In genomic region chr11:2355000-2355644, GRCh38 we compare ENCODE assay signal across 29 cellular contexts. TPM values are rescaled to one million over a fixed set of nuclear protein-coding genes. Genes with fewer than 3 reads are reported as not detected.
DNase-seq lines count a peak whose midpoint lies in the region; ATAC-seq and TF ChIP-seq lines count a peak whose summit lies in the region.
"Had no signal": no experiment of that assay in that cellular context is flagged by ENCODE, and none has a peak within 500 bp of the region (broad histone marks: within the 10 kb centered on the region; RNA-seq: fewer than 3 reads in every experiment).

No MANE protein-coding gene starts in this region.

- H3F3A ChIP-seq in GM23248 (ENCODE audit: insufficient read depth) = no peaks in the 10 kb centered on the region
- H3F3A ChIP-seq in PC-3 (ENCODE audit: low read length, unreplicated experiment) = no peaks in the 10 kb centered on the region

- peak overlapping the region; percentile 24; the same call in 1 of the 2 replicates for H3K27ac ChIP-seq in GM23248
- no peak overlapping the region for H3K27ac ChIP-seq in PC-3 (ENCODE audit: low read length)
- H3K27ac ChIP-seq in fibroblast of lung (ENCODE audit: insufficient read depth, low read length) = no peak overlapping the region
- no peak overlapping the region for H3K27ac ChIP-seq in SJCRH30
- H3K27ac ChIP-seq: colonic mucosa, parathyroid adenoma, vagina had no signal

- CTCF ChIA-PET in PC-3 (lab: Charles Lee) = no interaction called here

- peaks cover 11% of the 10 kb centered on the region; the same call in 1 of the 2 replicates for H3K4me1 ChIP-seq in GM23248 (ENCODE audit: insufficient read depth)
- peaks cover 12% of the 10 kb centered on the region; the same call in 1 of the 2 replicates for H3K4me1 ChIP-seq in PC-3 (ENCODE audit: insufficient read depth, low read length)
- H3K4me1 ChIP-seq in fibroblast of lung (ENCODE audit: control insufficient read depth, extremely low read depth, insufficient read depth, low read length) = no peaks in the 10 kb centered on the region
- H3K4me1 ChIP-seq in SJCRH30 = peaks cover 3% of the 10 kb centered on the region; the same call in 1 of the 2 replicates
- H3K4me1 ChIP-seq: colonic mucosa, parathyroid adenoma, vagina had no signal

- 50 to 52% methylated on average over 7 of the region's 7 CpGs for WGBS in GM23248 (ENCODE audit: low coverage in 1 of 2, low lambda C conversion rate in 2 of 2, missing lambda C conversion rate in 2 of 2), 2 experiments

- H3K9ac ChIP-seq in GM23248 (no peak overlapping the region), PC-3 (ENCODE audit: low read length) (no peak overlapping the region), fibroblast of lung (ENCODE audit: insufficient read depth, low read length) (no peak overlapping the region)
- H3K9ac ChIP-seq: parathyroid adenoma had no signal

- H3K9me2 ChIP-seq in GM23248 (ENCODE audit: insufficient read depth) (no peaks in the 10 kb centered on the region), PC-3 (replicated peaks; ENCODE audit: low read length) (no peaks in the 10 kb centered on the region)

- H4K20me1 ChIP-seq in GM23248 (ENCODE audit: insufficient read depth) = no peaks in the 10 kb centered on the region
- H4K20me1 ChIP-seq in PC-3 (ENCODE audit: low read length) = no peaks in the 10 kb centered on the region
- no peaks in the 10 kb centered on the region for H4K20me1 ChIP-seq in fibroblast of lung (ENCODE audit: control insufficient read depth, extremely low read depth, insufficient read depth, low read length)

- in situ Hi-C loops in GM23248 (cut with MboI) = no loop called here

- H3K79me2 ChIP-seq in GM23248 (ENCODE audit: insufficient read depth) = no peaks in the 10 kb centered on the region
- no peaks in the 10 kb centered on the region for H3K79me2 ChIP-seq in PC-3 (ENCODE audit: low read length)
- no peaks in the 10 kb centered on the region for H3K79me2 ChIP-seq in fibroblast of lung (ENCODE audit: control insufficient read depth, insufficient read depth, low read length)
- H3K79me2 ChIP-seq: parathyroid adenoma had no signal

- H3K36me3 ChIP-seq in GM23248 (ENCODE audit: low read depth) = no peaks in the 10 kb centered on the region
- H3K36me3 ChIP-seq in PC-3 (ENCODE audit: low read depth, low read length) = no peaks in the 10 kb centered on the region
- H3K36me3 ChIP-seq in fibroblast of lung (ENCODE audit: control insufficient read depth, insufficient read depth, low read length) = no peaks in the 10 kb centered on the region
- H3K36me3 ChIP-seq in SJCRH30 = no peaks in the 10 kb centered on the region
- H3K36me3 ChIP-seq: colonic mucosa, vagina had no signal

- H3K27me3 ChIP-seq in GM23248 (replicated peaks; ENCODE audit: insufficient read depth) = no peaks in the 10 kb centered on the region
- no peaks in the 10 kb centered on the region for H3K27me3 ChIP-seq in PC-3 (ENCODE audit: low read length)
- no peaks in the 10 kb centered on the region for H3K27me3 ChIP-seq in fibroblast of lung (ENCODE audit: control insufficient read depth, insufficient read depth, low read length)
- H3K27me3 ChIP-seq in SJCRH30 = no peaks in the 10 kb centered on the region
- H3K27me3 ChIP-seq: colonic mucosa, vagina had no signal

- intact Hi-C loops in PC-3 (cut with micrococcal nuclease) = no loop called here

- H3K4me3 ChIP-seq in GM23248 (no peak overlapping the region), PC-3 (ENCODE audit: low read length) (no peak overlapping the region), fibroblast of lung (replicated peaks in 1 of 4; ENCODE audit: control extremely low read depth in 1 of 4, insufficient read depth in 1 of 4, low read depth in 3 of 4, low read length in 4 of 4) (no peak overlapping the region), SJCRH30 (no peak overlapping the region)
- H3K4me3 ChIP-seq: colonic mucosa, mucosa of descending colon, vagina had no signal

- no peak for ATAC-seq in PC-3
- ATAC-seq: activated naive CD8-positive, alpha-beta T cell treated with anti-CD3 and anti-CD28 coated beads, Interleukin-2, amount 50 U/mL, for 24 hours; mucosa of descending colon; right cardiac atrium; stimulated activated naive CD8-positive, alpha-beta T cell treated with anti-CD3 and anti-CD28 coated beads, Interleukin-15, Interleukin-2, amounts not matched to agents 100 U/mL and 50 U/mL, for 24 hours had no signal

- BruUV-seq in PC-3 (replicated peaks; lab: Mats Ljungman, UMichigan) = no TSS peak

- H3K9me3 ChIP-seq in GM23248 (ENCODE audit: low read depth) = no peaks in the 10 kb centered on the region
- no peaks in the 10 kb centered on the region for H3K9me3 ChIP-seq in PC-3 (ENCODE audit: low read length)
- no peaks in the 10 kb centered on the region for H3K9me3 ChIP-seq in fibroblast of lung (ENCODE audit: control insufficient read depth, insufficient read depth, low read depth, low read length)
- H3K9me3 ChIP-seq in SJCRH30 (replicated peaks) = no peaks in the 10 kb centered on the region
- H3K9me3 ChIP-seq: colonic mucosa, mucosa of descending colon, vagina had no signal

- H3K4me2 ChIP-seq in GM23248 (ENCODE audit: unreplicated experiment) (peak overlapping the region; percentile 7), PC-3 (ENCODE audit: low read length) (peak overlapping the region; percentile 18; the same call in 1 of the 2 replicates), fibroblast of lung (ENCODE audit: extremely low read depth, insufficient read depth, low read length) (no peak overlapping the region)

- POLR2A ChIA-PET in PC-3 (lab: Charles Lee; ENCODE audit: unreplicated experiment) = interaction anchor here (0.6 kb wide), 1 partner anchor 22 kb away, joined by 3 read pairs; the partner anchor contains the start of gene CD81

- no peak overlapping the region; the same call in 1 of the 2 replicates for H2AFZ ChIP-seq in GM23248
- H2AFZ ChIP-seq in PC-3 (ENCODE audit: low read length) = no peak overlapping the region
- H2AFZ ChIP-seq in fibroblast of lung (ENCODE audit: low read length) = no peak overlapping the region
- H2AFZ ChIP-seq: parathyroid adenoma had no signal

- TF ChIP-seq CTCF in PC-3 (conservative IDR thresholded peaks at IDR 0.05; ENCODE audit: low read depth, low read length) (no peak), fibroblast of lung (conservative IDR thresholded peaks at IDR 0.05 in 1 of 2, IDR thresholded peaks at IDR 0.05 in 1 of 2; ENCODE audit: low read depth in 1 of 2, low read length in 2 of 2) (no peak)

- DNase-seq in GM23248 (peak; percentile 58), PC-3 (peak; percentile 41), fibroblast of lung (ENCODE audit: low read depth in 2 of 2) (peak; percentile 14 to 55), renal cortical epithelial cell (ENCODE audit: low read depth) (peak; percentile 45), SJCRH30 (no peak), NCI-H1417 treated with DMSO at 0.1 percent for 48 hours (lab: John Stamatoyannopoulos, UW) (no peak)
- DNase-seq in activated CD4-positive, alpha-beta T cell treated with anti-CD3 and anti-CD28 coated beads, Interleukin-2, amount 50 U/mL, for 1 hour = no peak
- DNase-seq: activated CD4-positive, alpha-beta memory T cell treated with anti-CD3 and anti-CD28 coated beads for 36 hours; activated gamma-delta T cell treated with Interleukin-2 at 50 U/mL for 16 hours; activated naive CD8-positive, alpha-beta T cell treated with anti-CD3 and anti-CD28 coated beads, Interleukin-2, amount 50 U/mL, for 24 hours; activated T-cell treated with anti-CD3 and anti-CD28 coated beads for 4 hours; CD4-positive, alpha-beta memory T cell; colonic mucosa; DMS153; effector memory CD4-positive, alpha-beta T cell; GOT3; Karpas-422; kidney; mucosa of descending colon; NCI-H1930; NCI-H774; right cardiac atrium; SHP77; stimulated activated naive CD8-positive, alpha-beta T cell treated with anti-CD3 and anti-CD28 coated beads, Interleukin-15, Interleukin-2, amounts not matched to agents 100 U/mL and 50 U/mL, for 24 hours; SW 1271; T1000 had no signal

RNA-seq across cellular contexts. Expression of gene CD81, which starts 22.0 kb away (rescaled TPM):
- 363 and 434 TPM in 2 replicates for total RNA-seq in GM23248 (2014; rRNA removed; shearing (Covaris generic))
- polyA plus RNA-seq in GM23248 (2016; fragmentation: Nextera tagmentation; extraction: Ambion mirVana) (66.8 and 67.6 TPM in 2 replicates), fibroblast of lung (572 and 611 TPM in 2 replicates)
- total RNA-seq in PC-3 (2014; rRNA removed) (134 and 140 TPM in 2 replicates), fibroblast of lung (289 and 438 TPM in 2 replicates), renal cortical epithelial cell (131 and 666 TPM in 2 replicates)
- polyA plus RNA-seq in fibroblast of lung (2012) = 915 and 985 TPM in 2 replicates
- 2,053 and 2,241 TPM in 2 replicates for polyA minus RNA-seq in fibroblast of lung (ENCODE audit: low replicate concordance)
- total RNA-seq in SJCRH30 (2014; rRNA removed; shearing (Covaris generic)) = 95.3 and 97.7 TPM in 2 replicates

RNA-seq across cellular contexts. Expression of gene TSSC4, which starts 45.4 kb away (rescaled TPM):
- total RNA-seq in GM23248 (2014; rRNA removed; shearing (Covaris generic)) = 44.4 and 50.3 TPM in 2 replicates
- 61.8 and 69.8 TPM in 2 replicates for polyA plus RNA-seq in GM23248 (2016; fragmentation: Nextera tagmentation; extraction: Ambion mirVana)
- 88.3 and 98.5 TPM in 2 replicates for total RNA-seq in PC-3 (2014; rRNA removed)
- 48.7 and 51.1 TPM in 2 replicates for total RNA-seq in fibroblast of lung
- 8.8 and 10.9 TPM in 2 replicates for polyA plus RNA-seq in fibroblast of lung
- polyA plus RNA-seq in fibroblast of lung (2012) = 22.8 and 45.2 TPM in 2 replicates
- polyA minus RNA-seq in fibroblast of lung (ENCODE audit: low replicate concordance) = 12.3 and 12.7 TPM in 2 replicates
- total RNA-seq in renal cortical epithelial cell = 46.1 and 73.3 TPM in 2 replicates
- 26.7 and 31.1 TPM in 2 replicates for total RNA-seq in SJCRH30 (2014; rRNA removed; shearing (Covaris generic))

RNA-seq across cellular contexts. Expression of gene TSPAN32, which starts 53.3 kb away (rescaled TPM):
- not detected in 2 replicates for total RNA-seq in GM23248 (2014; rRNA removed; shearing (Covaris generic))
- not detected in 2 replicates for polyA plus RNA-seq in GM23248 (2016; fragmentation: Nextera tagmentation; extraction: Ambion mirVana)
- not detected in 2 replicates for total RNA-seq in PC-3 (2014; rRNA removed)
- total RNA-seq in fibroblast of lung = 0.17 and 0.26 TPM in 2 replicates
- 0.05 TPM in 1 of 2 replicates, not detected in the other for polyA plus RNA-seq in fibroblast of lung
- 0.23 and 0.31 TPM in 2 replicates for polyA plus RNA-seq in fibroblast of lung (2012)
- not detected in 2 replicates for polyA minus RNA-seq in fibroblast of lung (ENCODE audit: low replicate concordance)
- not detected in 2 replicates for total RNA-seq in renal cortical epithelial cell
- total RNA-seq in SJCRH30 (2014; rRNA removed; shearing (Covaris generic)) = 0.57 TPM in 1 of 2 replicates, not detected in the other
- total RNA-seq: glomerular endothelial cell had no signal

RNA-seq across cellular contexts. Expression of gene C11orf21, which starts 53.4 kb away (rescaled TPM):
- not detected in 2 replicates for total RNA-seq in GM23248 (2014; rRNA removed; shearing (Covaris generic))
- polyA plus RNA-seq in GM23248 (2016; fragmentation: Nextera tagmentation; extraction: Ambion mirVana) (not detected in 2 replicates), fibroblast of lung (not detected in 2 replicates)
- total RNA-seq in PC-3 (2014; rRNA removed) (not detected in 2 replicates), fibroblast of lung (under 0.01 TPM in 1 of 2 replicates, not detected in the other), renal cortical epithelial cell (0.10 TPM in 1 of 2 replicates, not detected in the other)
- polyA plus RNA-seq in fibroblast of lung (2012) = not detected in 2 replicates
- not detected in 2 replicates for polyA minus RNA-seq in fibroblast of lung (ENCODE audit: low replicate concordance)
- not detected in 2 replicates for total RNA-seq in SJCRH30 (2014; rRNA removed; shearing (Covaris generic))
- total RNA-seq: glomerular endothelial cell had no signal

Comparison
In these comparisons a context has a peak if more than half of its experiments do, and no peak if none do; other contexts are left out.
1. DNase-seq: peak in GM23248 (single experiment), PC-3 (single experiment), fibroblast of lung (2 of 2) and renal cortical epithelial cell (single experiment); none in SJCRH30 (0 of 2), activated CD4-positive, alpha-beta T cell treated with anti-CD3 and anti-CD28 coated beads, Interleukin-2, amount 50 U/mL, for 1 hour (single experiment) and NCI-H1417 treated with DMSO at 0.1 percent for 48 hours (single experiment).